Comparison of ENCODE assay signal across 29 cellular contexts in genomic region chr2:165467921-165468320, GRCh38. TPM values are rescaled to one million over a fixed set of nuclear protein-coding genes. Genes with fewer than 3 reads are reported as not detected.
DNase-seq lines count a peak whose midpoint lies in the region; ATAC-seq and TF ChIP-seq lines count a peak whose summit lies in the region.
"Had no signal": no experiment of that assay in that cellular context is flagged by ENCODE, and none has a peak within 500 bp of the region (broad histone marks: within the 10 kb centered on the region; RNA-seq: fewer than 3 reads in every experiment).

No MANE protein-coding gene starts in this region.

- no peaks in the 10 kb centered on the region for H3K27me3 ChIP-seq in mammary epithelial cell (ENCODE audit: insufficient read depth, low read length)
- no peaks in the 10 kb centered on the region for H3K27me3 ChIP-seq in breast epithelium
- no peaks in the 10 kb centered on the region for H3K27me3 ChIP-seq in brain microvascular endothelial cell (replicated peaks)
- H3K27me3 ChIP-seq in WERI-Rb-1 (ENCODE audit: insufficient read depth, low read depth, severe bottlenecking): no peaks in the 10 kb centered on the region
- H3K27me3 ChIP-seq: ascending aorta; BLaER1 treated with 17β-estradiol and CSF1 and Interleukin-3, amounts not matched to agents 10 nM and 100 nM; ovary; stomach; thyroid gland had no signal

- peaks cover 34% of the 10 kb centered on the region for H3K4me1 Mint-ChIP-seq in WTC11
- H3K4me1 Mint-ChIP-seq in activated naive CD4-positive, alpha-beta T cell treated with anti-CD3 and anti-CD28 coated beads for 36 hours (ENCODE audit: low read depth): no peaks in the 10 kb centered on the region
- H3K4me1 Mint-ChIP-seq: activated naive CD8-positive, alpha-beta T cell treated with anti-CD3 and anti-CD28 coated beads for 36 hours; naive thymus-derived CD4-positive, alpha-beta T cell; T-cell had no signal

- no peak for TF ChIP-seq POLR2A in breast epithelium (IDR thresholded peaks at IDR 0.05)

- H3K4me1 ChIP-seq in mammary epithelial cell (ENCODE audit: insufficient read depth, low read length) (no peaks in the 10 kb centered on the region), breast epithelium (no peaks in the 10 kb centered on the region)
- H3K4me1 ChIP-seq: ascending aorta had no signal

- ATAC-seq in WTC11: no peak
- ATAC-seq: activated CD8-positive, alpha-beta T cell treated with anti-CD3 and anti-CD28 coated beads, Interleukin-2, amount 10 ng/mL, durations not matched to agents 7 days and 5 days; naive thymus-derived CD4-positive, alpha-beta T cell; T-cell had no signal

- no peaks in the 10 kb centered on the region for H3K36me3 Mint-ChIP-seq in WTC11
- H3K36me3 Mint-ChIP-seq in activated naive CD4-positive, alpha-beta T cell treated with anti-CD3 and anti-CD28 coated beads for 36 hours (ENCODE audit: low read depth): no peaks in the 10 kb centered on the region
- H3K36me3 Mint-ChIP-seq: activated naive CD8-positive, alpha-beta T cell treated with anti-CD3 and anti-CD28 coated beads for 36 hours; naive thymus-derived CD4-positive, alpha-beta T cell; T-cell had no signal

- H3K27me3 Mint-ChIP-seq in WTC11 (ENCODE audit: low read depth): no peaks in the 10 kb centered on the region
- H3K27me3 Mint-ChIP-seq in activated naive CD4-positive, alpha-beta T cell treated with anti-CD3 and anti-CD28 coated beads for 36 hours (ENCODE audit: low read depth): peaks cover 12% of the 10 kb centered on the region
- H3K27me3 Mint-ChIP-seq: dendritic cell treated with granulocyte-macrophage colony-stimulating factor and Interleukin-4, amounts not matched to agents 40 ng/mL and 50 ng/mL, for 4 days had no signal

- H3K9me3 ChIP-seq in mammary epithelial cell (replicated peaks; ENCODE audit: insufficient read depth, low read length) (no peaks in the 10 kb centered on the region), breast epithelium (no peaks in the 10 kb centered on the region), WERI-Rb-1 (ENCODE audit: severe bottlenecking) (no peaks in the 10 kb centered on the region)
- H3K9me3 ChIP-seq: ascending aorta; BLaER1 treated with 17β-estradiol and CSF1 and Interleukin-3, amounts not matched to agents 10 nM and 100 nM; left ventricle myocardium inferior; ovary; stomach; thyroid gland had no signal

- H3K36me3 ChIP-seq in mammary epithelial cell (ENCODE audit: insufficient read depth, low read length): no peaks in the 10 kb centered on the region
- H3K36me3 ChIP-seq in breast epithelium: no peaks in the 10 kb centered on the region
- no peaks in the 10 kb centered on the region for H3K36me3 ChIP-seq in brain microvascular endothelial cell (replicated peaks)
- H3K36me3 ChIP-seq in WERI-Rb-1: no peaks in the 10 kb centered on the region
- H3K36me3 ChIP-seq: ascending aorta; BLaER1 treated with 17β-estradiol and CSF1 and Interleukin-3, amounts not matched to agents 10 nM and 100 nM; left ventricle myocardium inferior; ovary; stomach; thyroid gland had no signal

- TF ChIP-seq CTCF in mammary epithelial cell (conservative IDR thresholded peaks at IDR 0.05 in 1 of 2, IDR thresholded peaks at IDR 0.05 in 1 of 2; ENCODE audit: extremely low read depth in 1 of 2, insufficient read depth in 1 of 2, low read depth in 1 of 2, low read length in 2 of 2) (no peak), breast epithelium (IDR thresholded peaks at IDR 0.05) (no peak), WTC11 (IDR thresholded peaks at IDR 0.05) (no peak), brain microvascular endothelial cell (IDR thresholded peaks at IDR 0.05; ENCODE audit: low read depth, low read length, missing control alignments) (no peak), WERI-Rb-1 (IDR thresholded peaks at IDR 0.05; ENCODE audit: low read depth, low read length) (no peak)

- peak overlapping the region; percentile 71; the same call in 1 of the 2 replicates for H3K27ac Mint-ChIP-seq in WTC11
- no peak overlapping the region for H3K27ac Mint-ChIP-seq in activated naive CD4-positive, alpha-beta T cell treated with anti-CD3 and anti-CD28 coated beads for 36 hours
- H3K27ac Mint-ChIP-seq: activated CD8-positive, alpha-beta T cell treated with anti-CD3 and anti-CD28 coated beads, Interleukin-2, amount 10 ng/mL, durations not matched to agents 7 days and 5 days; activated naive CD8-positive, alpha-beta T cell treated with anti-CD3 and anti-CD28 coated beads for 36 hours; dendritic cell treated with granulocyte-macrophage colony-stimulating factor and Interleukin-4, amounts not matched to agents 40 ng/mL and 50 ng/mL, for 4 days; naive thymus-derived CD4-positive, alpha-beta T cell; T-cell had no signal

- H3K27ac ChIP-seq in mammary epithelial cell (ENCODE audit: insufficient read depth, low read depth, low read length): no peak overlapping the region
- H3K27ac ChIP-seq in breast epithelium: no peak overlapping the region
- no peak overlapping the region for H3K27ac ChIP-seq in brain microvascular endothelial cell
- no peak overlapping the region for H3K27ac ChIP-seq in WERI-Rb-1
- H3K27ac ChIP-seq: ascending aorta; BLaER1 treated with 17β-estradiol and CSF1 and Interleukin-3, amounts not matched to agents 10 nM and 100 nM; KMS-11; left ventricle myocardium inferior; ovary; stomach; thyroid gland had no signal

- POLR2A ChIA-PET in WTC11 (lab: Charles Lee): no interaction called here

- no peak overlapping the region for H3K4me2 ChIP-seq in mammary epithelial cell (ENCODE audit: insufficient read depth, low read depth, low read length)
- H3K4me2 ChIP-seq: BLaER1 treated with 17β-estradiol and CSF1 and Interleukin-3, amounts not matched to agents 10 nM and 100 nM; KMS-11 had no signal

- CTCF ChIA-PET in mammary epithelial cell (lab: Charles Lee; ENCODE audit: low non-redundant PET) (no interaction called here), WTC11 (lab: Charles Lee) (no interaction called here)
- CTCF ChIA-PET in activated naive CD4-positive, alpha-beta T cell treated with anti-CD3 and anti-CD28 coated beads for 36 hours (lab: Charles Lee): interaction anchor here (0.5 kb wide), 1 partner anchor 83 kb away, joined by 3 read pairs; no protein-coding TSS in a partner anchor

- H3K9ac ChIP-seq in mammary epithelial cell (ENCODE audit: insufficient read depth, low read length): no peak overlapping the region
- H3K9ac ChIP-seq: BLaER1 treated with 17β-estradiol and CSF1 and Interleukin-3, amounts not matched to agents 10 nM and 100 nM; KMS-11 had no signal

- no peak for DNase-seq in mammary epithelial cell
- DNase-seq in breast epithelium (ENCODE audit: low spot score in 2 of 2): no peak
- no peak for DNase-seq in WTC11 (ENCODE audit: low spot score)
- DNase-seq in left kidney (ENCODE audit: low read depth, low spot score): peak; percentile 13
- DNase-seq in brain microvascular endothelial cell: no peak
- no peak for DNase-seq in WERI-Rb-1
- no peak for DNase-seq in activated naive CD4-positive, alpha-beta T cell treated with anti-CD3 and anti-CD28 coated beads for 36 hours
- DNase-seq: activated CD8-positive, alpha-beta T cell treated with anti-CD3 and anti-CD28 coated beads, Interleukin-2, amount 10 ng/mL, durations not matched to agents 7 days and 5 days; activated effector memory CD4-positive, alpha-beta T cell treated with Interleukin-2 at 50 U/mL for 16 hours; activated naive CD8-positive, alpha-beta T cell treated with anti-CD3 and anti-CD28 coated beads for 36 hours; central memory CD4-positive, alpha-beta T cell; COR-L47; hippocampal formation; left ventricle myocardium inferior; midbrain; naive thymus-derived CD4-positive, alpha-beta T cell; NCI-H510A treated with DMSO at 0.1 percent for 48 hours; ovary; retina; SIG-M5; small intestine; stimulated activated CD4-positive, alpha-beta T cell treated with anti-CD3 and anti-CD28 coated beads, Interleukin-2, amount 100 ng/mL, for 24 hours; stomach; T-cell; thyroid gland had no signal

- no peaks in the 10 kb centered on the region for H3K9me3 Mint-ChIP-seq in WTC11
- no peaks in the 10 kb centered on the region for H3K9me3 Mint-ChIP-seq in activated naive CD4-positive, alpha-beta T cell treated with anti-CD3 and anti-CD28 coated beads for 36 hours
- H3K9me3 Mint-ChIP-seq: activated naive CD8-positive, alpha-beta T cell treated with anti-CD3 and anti-CD28 coated beads for 36 hours; dendritic cell treated with granulocyte-macrophage colony-stimulating factor and Interleukin-4, amounts not matched to agents 40 ng/mL and 50 ng/mL, for 4 days; T-cell had no signal

- in situ Hi-C loops in mammary epithelial cell (cut with MboI; ENCODE audit: low sequenced_read_pairs in 2 of 2): no loop called here
- in situ Hi-C loops in brain microvascular endothelial cell (cut with HindIII; ENCODE audit: low pct_ligation_motif_present, low sequenced_read_pairs): no loop called here

- no peaks in the 10 kb centered on the region for H3K79me2 ChIP-seq in mammary epithelial cell (ENCODE audit: insufficient read depth, low read length)

- no peaks in the 10 kb centered on the region for H4K20me1 ChIP-seq in mammary epithelial cell (ENCODE audit: insufficient read depth, low read length)
- H4K20me1 ChIP-seq: BLaER1 treated with 17β-estradiol and CSF1 and Interleukin-3, amounts not matched to agents 10 nM and 100 nM had no signal

- BruUV-seq in mammary epithelial cell (replicated peaks; lab: Mats Ljungman, UMichigan): no TSS peak

- H3K4me3 ChIP-seq in mammary epithelial cell (replicated peaks in 1 of 3; ENCODE audit: insufficient read depth in 1 of 3, low read depth in 2 of 3, low read length in 3 of 3) (no peak overlapping the region), breast epithelium (no peak overlapping the region), brain microvascular endothelial cell (ENCODE audit: low read depth, low read length) (no peak overlapping the region), WERI-Rb-1 (ENCODE audit: low read depth, low read length) (no peak overlapping the region)
- H3K4me3 ChIP-seq: ascending aorta; BLaER1 treated with 17β-estradiol and CSF1 and Interleukin-3, amounts not matched to agents 10 nM and 100 nM; left ventricle myocardium inferior; ovary; stomach; thyroid gland had no signal

- peak overlapping the region; percentile 24 for H2AFZ ChIP-seq in mammary epithelial cell (ENCODE audit: low read depth, low read length)

- dilution Hi-C loops in mammary epithelial cell (cut with HindIII; ENCODE audit: low sequenced_read_pairs): no loop called here

- WGBS in mammary epithelial cell (ENCODE audit: low coverage, missing lambda C conversion rate): 100% methylated on average over 3 of the region's 3 CpGs

- H3K4me3 Mint-ChIP-seq in WTC11: no peak overlapping the region
- H3K4me3 Mint-ChIP-seq in activated naive CD4-positive, alpha-beta T cell treated with anti-CD3 and anti-CD28 coated beads for 36 hours: no peak overlapping the region
- H3K4me3 Mint-ChIP-seq: activated CD8-positive, alpha-beta T cell treated with anti-CD3 and anti-CD28 coated beads, Interleukin-2, amount 10 ng/mL, durations not matched to agents 7 days and 5 days; activated naive CD8-positive, alpha-beta T cell treated with anti-CD3 and anti-CD28 coated beads for 36 hours; dendritic cell treated with granulocyte-macrophage colony-stimulating factor and Interleukin-4, amounts not matched to agents 40 ng/mL and 50 ng/mL, for 4 days; naive thymus-derived CD4-positive, alpha-beta T cell; T-cell had no signal

- intact Hi-C loops in mammary epithelial cell (cut with micrococcal nuclease) (no loop called here), breast epithelium (cut with DNase I; ENCODE audit: low total_unique reads) (loop anchor here (5.0 kb wide), 1 partner anchor 389 kb away; no protein-coding TSS in a partner anchor)
- intact Hi-C loops in activated naive CD4-positive, alpha-beta T cell treated with anti-CD3 and anti-CD28 coated beads for 36 hours (cut with micrococcal nuclease): no loop called here

RNA-seq across cellular contexts. Expression of gene CSRNP3, which starts 1.6 kb away (rescaled TPM):
- total RNA-seq in mammary epithelial cell (1 to 10 TPM in 1 of 2 donors, under 1 TPM in 1; 0.56 to 4.7 TPM), breast epithelium (1 to 10 TPM; 1.4 to 10.0 (median 2.0) TPM), WTC11 (2021) (7.3 to 8.0 TPM (median 8.0 TPM) in 3 replicates)
- 0.95 TPM for polyA plus RNA-seq in mammary epithelial cell
- polyA minus RNA-seq in mammary epithelial cell: 1.5 TPM
- total RNA-seq in activated naive CD4-positive, alpha-beta T cell treated with anti-CD3 and anti-CD28 coated beads for 36 hours: not detected
- total RNA-seq: activated CD8-positive, alpha-beta T cell treated with anti-CD3 and anti-CD28 coated beads, Interleukin-2, amount 10 ng/mL, durations not matched to agents 7 days and 5 days; activated naive CD8-positive, alpha-beta T cell treated with anti-CD3 and anti-CD28 coated beads for 36 hours; naive thymus-derived CD4-positive, alpha-beta T cell had no signal
- polyA plus RNA-seq: naive thymus-derived CD4-positive, alpha-beta T cell had no signal
